Comparison of ENCODE assay signal across 22 cellular contexts in genomic region chr2:221551864-221552263, GRCh38. TPM values are rescaled to one million over a fixed set of nuclear protein-coding genes. Genes with fewer than 3 reads are reported as not detected.
DNase-seq lines count a peak whose midpoint lies in the region; ATAC-seq lines count a peak whose summit lies in the region.
"Had no signal": no experiment of that assay in that cellular context is flagged by ENCODE, and none has a peak within 500 bp of the region (broad histone marks: within the 10 kb centered on the region; RNA-seq: fewer than 3 reads in every experiment).

No MANE protein-coding gene starts in this region.

- DNase-seq in NCI-H69 (lab: John Stamatoyannopoulos, UW) (peak; percentile 33), neuronal stem cell (ENCODE audit: low spot score) (no peak), DMS 273 (lab: John Stamatoyannopoulos, UW; ENCODE audit: unreplicated experiment) (no peak)
- DNase-seq: activated CD4-positive, alpha-beta T cell treated with anti-CD3 and anti-CD28 coated beads for 48 hours; activated CD8-positive, alpha-beta memory T cell treated with anti-CD3 and anti-CD28 coated beads, Interleukin-2, amount 50 U/mL, for 4 hours; activated effector memory CD4-positive, alpha-beta T cell treated with anti-CD3 and anti-CD28 coated beads, Interleukin-2, amount 50 U/mL, for 16 hours; amniotic stem cell; COR-L47; foreskin fibroblast; kidney glomerular epithelial cell; mammary epithelial cell; NCI-H2107; psoas muscle; small intestine; stimulated activated CD4-positive, alpha-beta T cell treated with anti-CD3 and anti-CD28 coated beads, Interleukin-4, amount 100 ng/mL, for 1 hour; upper lobe of left lung had no signal

- H4K8ac ChIP-seq in neuronal stem cell (ENCODE audit: low read depth, low read length), result no peak overlapping the region

- H3K4ac ChIP-seq in neuronal stem cell (ENCODE audit: low read length), result no peak overlapping the region

- H2BK120ac ChIP-seq in neuronal stem cell (ENCODE audit: low read depth, low read length), result no peak overlapping the region

- no peak overlapping the region for H3K23ac ChIP-seq in neuronal stem cell (ENCODE audit: low read depth, low read length, poor library complexity)

- ATAC-seq in GM19025 (IDR thresholded peaks at IDR 0.05; ENCODE audit: low read depth, unreplicated experiment) (peak; percentile 30), HG02798 (IDR thresholded peaks at IDR 0.05; ENCODE audit: poor library complexity, unreplicated experiment) (peak; percentile 35), HG02610 (IDR thresholded peaks at IDR 0.05; ENCODE audit: unreplicated experiment) (no peak), GM18502 (IDR thresholded peaks at IDR 0.05; ENCODE audit: poor library complexity, unreplicated experiment) (no peak), GM21717 (IDR thresholded peaks at IDR 0.05; ENCODE audit: unreplicated experiment) (no peak)
- ATAC-seq: psoas muscle, Right ventricle myocardium inferior had no signal

- no peak overlapping the region for H2BK12ac ChIP-seq in neuronal stem cell (ENCODE audit: low read length)

- no peaks in the 10 kb centered on the region for H3K27me3 ChIP-seq in neuronal stem cell (ENCODE audit: control insufficient read depth in 3 of 3, insufficient read depth in 3 of 3, low read depth in 1 of 3, low read length in 3 of 3)
- H3K27me3 ChIP-seq: upper lobe of left lung had no signal

- H3K27ac ChIP-seq in neuronal stem cell (replicated peaks; ENCODE audit: low read length), result peak overlapping the region; percentile 46
- H3K27ac ChIP-seq: psoas muscle, upper lobe of left lung had no signal

- H3K4me1 ChIP-seq in neuronal stem cell (ENCODE audit: control insufficient read depth in 2 of 2, insufficient read depth in 1 of 2, low read depth in 1 of 2, low read length in 2 of 2), result peaks cover 15 to 41% of the 10 kb centered on the region in 2 donors
- H3K4me1 ChIP-seq: upper lobe of left lung had no signal

- H3K14ac ChIP-seq in neuronal stem cell (ENCODE audit: low read length), result no peak overlapping the region

- no peak overlapping the region for H2BK5ac ChIP-seq in neuronal stem cell (ENCODE audit: low read length)

- no peak overlapping the region for H3K4me2 ChIP-seq in neuronal stem cell (ENCODE audit: insufficient read depth, low read length, poor library complexity, severe bottlenecking)

- H3K79me1 ChIP-seq in neuronal stem cell (ENCODE audit: low read depth, low read length), result peaks cover under 1% of the 10 kb centered on the region

- no peak overlapping the region for H3K4me3 ChIP-seq in neuronal stem cell (ENCODE audit: low read length in 2 of 2)
- H3K4me3 ChIP-seq: psoas muscle, upper lobe of left lung had no signal

- WGBS in neuronal stem cell (ENCODE audit: extremely low coverage in 2 of 2, insufficient read length in 2 of 2, insufficient replicate concordance in 1 of 2), 2 donors, result no CpG with 5 or more reads among the region's 1 CpG

- H2AK5ac ChIP-seq in neuronal stem cell (ENCODE audit: low read depth, low read length), result no peak overlapping the region

- peaks cover 0 to 4% of the 10 kb centered on the region in 2 donors for H3K36me3 ChIP-seq in neuronal stem cell (replicated peaks in 1 of 2; ENCODE audit: control insufficient read depth in 2 of 2, insufficient read depth in 2 of 2, low read length in 2 of 2)
- H3K36me3 ChIP-seq: upper lobe of left lung had no signal

- H4K91ac ChIP-seq in neuronal stem cell (ENCODE audit: low read depth, low read length, poor library complexity), result no peak overlapping the region

- H3K9ac ChIP-seq in neuronal stem cell (ENCODE audit: low read depth, low read length, poor library complexity), result no peak overlapping the region

- H2BK15ac ChIP-seq in neuronal stem cell (ENCODE audit: low read length), result no peak overlapping the region

- no peak overlapping the region for H3K18ac ChIP-seq in neuronal stem cell (ENCODE audit: low read length)

- H2AFZ ChIP-seq in neuronal stem cell (ENCODE audit: low read length), result no peak overlapping the region

- peaks cover 0 to 4% of the 10 kb centered on the region in 2 donors for H3K9me3 ChIP-seq in neuronal stem cell (replicated peaks in 1 of 2; ENCODE audit: control insufficient read depth in 2 of 2, insufficient read depth in 1 of 2, low read depth in 1 of 2, low read length in 2 of 2)
- H3K9me3 ChIP-seq: psoas muscle, upper lobe of left lung had no signal

RNA-seq across cellular contexts. Expression of gene EPHA4, which starts 20.2 kb away (rescaled TPM):
- polyA plus RNA-seq in neuronal stem cell (2013, experiment 1 of 2), result 86.2 TPM
- polyA plus RNA-seq in neuronal stem cell (2013, experiment 2 of 2), result 97.7 TPM

Comparison
In these comparisons a context has a peak if more than half of its experiments do, and no peak if none do; other contexts are left out.
1. ATAC-seq: peak in GM19025 (single experiment) and HG02798 (single experiment); none in HG02610 (single experiment), GM18502 (single experiment) and GM21717 (single experiment).